In the genomic region with DNA sequence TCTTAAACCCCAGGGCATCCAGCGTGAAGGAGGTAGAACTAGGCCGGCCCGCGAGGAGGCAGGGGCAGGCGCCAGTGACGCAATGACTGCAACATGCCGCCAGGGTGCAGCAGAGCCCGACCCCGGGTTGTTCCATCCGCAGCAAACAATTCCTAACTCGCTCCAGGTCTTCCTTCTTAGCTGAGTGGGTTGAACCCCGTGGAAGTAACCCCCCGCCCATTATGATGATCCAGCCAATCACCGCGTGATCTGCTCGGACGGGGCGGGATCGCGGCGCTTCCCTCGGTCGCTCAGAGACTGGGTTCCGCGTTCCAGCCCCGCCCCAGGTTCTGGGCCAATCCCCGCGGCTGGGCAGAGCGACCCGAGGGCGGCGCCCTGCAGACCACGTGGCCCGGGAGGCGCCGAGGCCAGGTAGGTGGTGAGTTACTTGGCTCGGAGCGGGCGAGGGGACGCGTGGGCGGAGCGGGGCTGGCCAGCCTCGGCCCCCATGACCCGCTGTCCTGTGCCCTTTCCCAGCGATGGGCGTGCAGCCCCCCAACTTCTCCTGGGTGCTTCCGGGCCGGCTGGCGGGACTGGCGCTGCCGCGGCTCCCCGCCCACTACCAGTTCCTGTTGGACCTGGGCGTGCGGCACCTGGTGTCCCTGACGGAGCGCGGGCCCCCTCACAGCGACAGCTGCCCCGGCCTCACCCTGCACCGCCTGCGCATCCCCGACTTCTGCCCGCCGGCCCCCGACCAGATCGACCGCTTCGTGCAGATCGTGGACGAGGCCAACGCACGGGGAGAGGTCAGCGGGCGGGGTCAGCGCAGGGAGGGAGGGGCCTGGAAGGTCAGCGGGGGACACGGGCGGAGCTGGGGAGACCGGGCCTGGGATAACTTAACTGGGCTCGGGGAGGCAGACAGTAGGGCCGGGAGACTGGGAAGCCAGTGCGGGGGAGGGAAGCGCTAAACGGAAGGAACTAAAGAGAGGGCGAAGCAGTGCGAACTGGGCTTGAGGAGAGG, we compare ENCODE assay signal across 1 cellular context.
TF ChIP-seq lines count a peak whose summit lies in the region.

A gene (plus strand): TSS at position 380 of the 1,000 bp plus-strand sequence. CDS start 139 bp downstream, at position 519.

TF ChIP-seq in K562, 482 proteins besides CTCF, POLR2A, EP300 and RAD21 (continued from another document and continues in another):
- TF ChIP-seq SAP30 (IDR thresholded peaks at IDR 0.05; ENCODE audit: borderline replicate concordance, insufficient read depth, low read depth, low read length, poor library complexity, severe bottlenecking) (peak; percentile 94), ZNF354B (CRISPR knock-in tag; IDR thresholded peaks at IDR 0.05) (no peak), FOXJ3 (CRISPR knock-in tag; IDR thresholded peaks at IDR 0.05) (no peak), TCFL5 (CRISPR knock-in tag; conservative IDR thresholded peaks at IDR 0.05) (no peak), ZBTB8A (IDR thresholded peaks at IDR 0.05; ENCODE audit: partially characterized antibody) (no peak), MTF1 (CRISPR knock-in tag; IDR thresholded peaks at IDR 0.05; ENCODE audit: borderline replicate concordance) (no peak), RBM22 (IDR thresholded peaks at IDR 0.05; ENCODE audit: low read depth, low read length, poor library complexity, severe bottlenecking) (no peak), NFYB (IDR thresholded peaks at IDR 0.05; ENCODE audit: extremely low read depth, insufficient read length) (peak; percentile 51), ZNF785 (CRISPR knock-in tag; IDR thresholded peaks at IDR 0.05) (no peak), POLR2AphosphoS2 (IDR thresholded peaks at IDR 0.05; ENCODE audit: low read length) (no peak), SMAD3 (CRISPR knock-in tag; conservative IDR thresholded peaks at IDR 0.05) (0 out of 2 replicates have a peak, but pooled peaks have one; percentile 36), MAZ (CRISPR knock-in tag; conservative IDR thresholded peaks at IDR 0.05 in 1 of 2, IDR thresholded peaks at IDR 0.05 in 1 of 2) (peak; percentile 78 to 83; a peak in 1 of 4 replicates), TEAD4 (IDR thresholded peaks at IDR 0.05; ENCODE audit: low read length) (peak; percentile 8; the same call in 1 of the 2 replicates), TEAD4 (CRISPR knock-in tag; IDR thresholded peaks at IDR 0.05; ENCODE audit: borderline replicate concordance) (no peak), RBM14 (IDR thresholded peaks at IDR 0.05; ENCODE audit: borderline replicate concordance, insufficient read depth, low read depth, low read length) (no peak), HEY1 (CRISPR knock-in tag; IDR thresholded peaks at IDR 0.05; ENCODE audit: borderline replicate concordance) (no peak), U2AF1 (optimal IDR thresholded peaks at IDR 0.05; ENCODE audit: low read depth, low read length) (peak; percentile 38), ZNF766 (CRISPR knock-in tag; conservative IDR thresholded peaks at IDR 0.05) (0 out of 2 replicates have a peak, but pooled peaks have one; percentile 20), POLR2B (IDR thresholded peaks at IDR 0.05; ENCODE audit: low read depth, partially characterized antibody) (no peak), CCAR2 (IDR thresholded peaks at IDR 0.05; ENCODE audit: low read depth, low read length) (no peak), ZNF23 (CRISPR knock-in tag; IDR thresholded peaks at IDR 0.05) (no peak), PRPF4 (IDR thresholded peaks at IDR 0.05; ENCODE audit: insufficient read depth, low read depth, low read length, poor library complexity, severe bottlenecking) (no peak), L3MBTL2 (IDR thresholded peaks at IDR 0.05) (peak; percentile 99), CSDE1 (IDR thresholded peaks at IDR 0.05) (no peak), NCOR1 (IDR thresholded peaks at IDR 0.05) (no peak), IRF2 (CRISPR knock-in tag; IDR thresholded peaks at IDR 0.05) (no peak), PTBP1 (IDR thresholded peaks at IDR 0.05; ENCODE audit: low read depth, low read length) (no peak), POLR3G (IDR thresholded peaks at IDR 0.05; ENCODE audit: extremely low read depth, insufficient read length, insufficient replicate concordance) (no peak), STAT5A (IDR thresholded peaks at IDR 0.05; ENCODE audit: borderline replicate concordance, low read length) (no peak), SMARCA5 (IDR thresholded peaks at IDR 0.05) (no peak), GATAD2B (IDR thresholded peaks at IDR 0.05; ENCODE audit: borderline replicate concordance) (no peak; the same call in 1 of the 2 replicates), KLF1 (tag; IDR thresholded peaks at IDR 0.05) (peak; percentile 76), ZNF197 (CRISPR knock-in tag; IDR thresholded peaks at IDR 0.05; ENCODE audit: low read depth) (no peak), CCNT2 (IDR thresholded peaks at IDR 0.05; ENCODE audit: borderline replicate concordance, extremely low read depth, insufficient read length, low read depth, low read length) (no peak), ZNF175 (CRISPR knock-in tag; IDR thresholded peaks at IDR 0.05; ENCODE audit: low read depth) (0 out of 2 replicates have a peak, but pooled peaks have one; percentile 36), RBM25 (IDR thresholded peaks at IDR 0.05; ENCODE audit: low read depth, low read length, severe bottlenecking) (peak; percentile 57), HOXB6 (CRISPR knock-in tag; IDR thresholded peaks at IDR 0.05; ENCODE audit: borderline replicate concordance) (no peak), ESRRB (CRISPR knock-in tag; IDR thresholded peaks at IDR 0.05; ENCODE audit: borderline replicate concordance) (no peak), POU5F1 (IDR thresholded peaks at IDR 0.05; ENCODE audit: borderline replicate concordance, low read depth, low read length, partially characterized antibody) (no peak), ERF (CRISPR knock-in tag; IDR thresholded peaks at IDR 0.05) (peak; percentile 92)
- TF ChIP-seq, protein P1, sequence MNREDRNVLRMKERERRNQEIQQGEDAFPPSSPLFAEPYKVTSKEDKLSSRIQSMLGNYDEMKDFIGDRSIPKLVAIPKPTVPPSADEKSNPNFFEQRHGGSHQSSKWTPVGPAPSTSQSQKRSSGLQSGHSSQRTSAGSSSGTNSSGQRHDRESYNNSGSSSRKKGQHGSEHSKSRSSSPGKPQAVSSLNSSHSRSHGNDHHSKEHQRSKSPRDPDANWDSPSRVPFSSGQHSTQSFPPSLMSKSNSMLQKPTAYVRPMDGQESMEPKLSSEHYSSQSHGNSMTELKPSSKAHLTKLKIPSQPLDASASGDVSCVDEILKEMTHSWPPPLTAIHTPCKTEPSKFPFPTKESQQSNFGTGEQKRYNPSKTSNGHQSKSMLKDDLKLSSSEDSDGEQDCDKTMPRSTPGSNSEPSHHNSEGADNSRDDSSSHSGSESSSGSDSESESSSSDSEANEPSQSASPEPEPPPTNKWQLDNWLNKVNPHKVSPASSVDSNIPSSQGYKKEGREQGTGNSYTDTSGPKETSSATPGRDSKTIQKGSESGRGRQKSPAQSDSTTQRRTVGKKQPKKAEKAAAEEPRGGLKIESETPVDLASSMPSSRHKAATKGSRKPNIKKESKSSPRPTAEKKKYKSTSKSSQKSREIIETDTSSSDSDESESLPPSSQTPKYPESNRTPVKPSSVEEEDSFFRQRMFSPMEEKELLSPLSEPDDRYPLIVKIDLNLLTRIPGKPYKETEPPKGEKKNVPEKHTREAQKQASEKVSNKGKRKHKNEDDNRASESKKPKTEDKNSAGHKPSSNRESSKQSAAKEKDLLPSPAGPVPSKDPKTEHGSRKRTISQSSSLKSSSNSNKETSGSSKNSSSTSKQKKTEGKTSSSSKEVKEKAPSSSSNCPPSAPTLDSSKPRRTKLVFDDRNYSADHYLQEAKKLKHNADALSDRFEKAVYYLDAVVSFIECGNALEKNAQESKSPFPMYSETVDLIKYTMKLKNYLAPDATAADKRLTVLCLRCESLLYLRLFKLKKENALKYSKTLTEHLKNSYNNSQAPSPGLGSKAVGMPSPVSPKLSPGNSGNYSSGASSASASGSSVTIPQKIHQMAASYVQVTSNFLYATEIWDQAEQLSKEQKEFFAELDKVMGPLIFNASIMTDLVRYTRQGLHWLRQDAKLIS (CRISPR knock-in tag; IDR thresholded peaks at IDR 0.05): no peak; the same call in 1 of the 2 replicates
- TF ChIP-seq, protein P2, sequence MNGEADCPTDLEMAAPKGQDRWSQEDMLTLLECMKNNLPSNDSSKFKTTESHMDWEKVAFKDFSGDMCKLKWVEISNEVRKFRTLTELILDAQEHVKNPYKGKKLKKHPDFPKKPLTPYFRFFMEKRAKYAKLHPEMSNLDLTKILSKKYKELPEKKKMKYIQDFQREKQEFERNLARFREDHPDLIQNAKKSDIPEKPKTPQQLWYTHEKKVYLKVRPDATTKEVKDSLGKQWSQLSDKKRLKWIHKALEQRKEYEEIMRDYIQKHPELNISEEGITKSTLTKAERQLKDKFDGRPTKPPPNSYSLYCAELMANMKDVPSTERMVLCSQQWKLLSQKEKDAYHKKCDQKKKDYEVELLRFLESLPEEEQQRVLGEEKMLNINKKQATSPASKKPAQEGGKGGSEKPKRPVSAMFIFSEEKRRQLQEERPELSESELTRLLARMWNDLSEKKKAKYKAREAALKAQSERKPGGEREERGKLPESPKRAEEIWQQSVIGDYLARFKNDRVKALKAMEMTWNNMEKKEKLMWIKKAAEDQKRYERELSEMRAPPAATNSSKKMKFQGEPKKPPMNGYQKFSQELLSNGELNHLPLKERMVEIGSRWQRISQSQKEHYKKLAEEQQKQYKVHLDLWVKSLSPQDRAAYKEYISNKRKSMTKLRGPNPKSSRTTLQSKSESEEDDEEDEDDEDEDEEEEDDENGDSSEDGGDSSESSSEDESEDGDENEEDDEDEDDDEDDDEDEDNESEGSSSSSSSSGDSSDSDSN (IDR thresholded peaks at IDR 0.05; ENCODE audit: borderline replicate concordance in 1 of 2, low read depth in 2 of 2, low read length in 2 of 2): 0 out of 4 replicates have a peak, but pooled peaks of 1 of the 2 experiments have one; percentile 38
- TF ChIP-seq, protein P3, sequence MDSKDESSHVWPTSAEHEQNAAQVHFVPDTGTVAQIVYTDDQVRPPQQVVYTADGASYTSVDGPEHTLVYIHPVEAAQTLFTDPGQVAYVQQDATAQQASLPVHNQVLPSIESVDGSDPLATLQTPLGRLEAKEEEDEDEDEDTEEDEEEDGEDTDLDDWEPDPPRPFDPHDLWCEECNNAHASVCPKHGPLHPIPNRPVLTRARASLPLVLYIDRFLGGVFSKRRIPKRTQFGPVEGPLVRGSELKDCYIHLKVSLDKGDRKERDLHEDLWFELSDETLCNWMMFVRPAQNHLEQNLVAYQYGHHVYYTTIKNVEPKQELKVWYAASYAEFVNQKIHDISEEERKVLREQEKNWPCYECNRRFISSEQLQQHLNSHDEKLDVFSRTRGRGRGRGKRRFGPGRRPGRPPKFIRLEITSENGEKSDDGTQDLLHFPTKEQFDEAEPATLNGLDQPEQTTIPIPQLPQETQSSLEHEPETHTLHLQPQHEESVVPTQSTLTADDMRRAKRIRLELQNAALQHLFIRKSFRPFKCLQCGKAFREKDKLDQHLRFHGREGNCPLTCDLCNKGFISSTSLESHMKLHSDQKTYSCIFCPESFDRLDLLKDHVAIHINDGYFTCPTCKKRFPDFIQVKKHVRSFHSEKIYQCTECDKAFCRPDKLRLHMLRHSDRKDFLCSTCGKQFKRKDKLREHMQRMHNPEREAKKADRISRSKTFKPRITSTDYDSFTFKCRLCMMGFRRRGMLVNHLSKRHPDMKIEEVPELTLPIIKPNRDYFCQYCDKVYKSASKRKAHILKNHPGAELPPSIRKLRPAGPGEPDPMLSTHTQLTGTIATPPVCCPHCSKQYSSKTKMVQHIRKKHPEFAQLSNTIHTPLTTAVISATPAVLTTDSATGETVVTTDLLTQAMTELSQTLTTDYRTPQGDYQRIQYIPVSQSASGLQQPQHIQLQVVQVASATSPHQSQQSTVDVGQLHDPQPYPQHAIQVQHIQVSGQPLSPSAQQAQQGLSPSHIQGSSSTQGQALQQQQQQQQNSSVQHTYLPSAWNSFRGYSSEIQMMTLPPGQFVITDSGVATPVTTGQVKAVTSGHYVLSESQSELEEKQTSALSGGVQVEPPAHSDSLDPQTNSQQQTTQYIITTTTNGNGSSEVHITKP (IDR thresholded peaks at IDR 0.05; ENCODE audit: partially characterized antibody): peak; percentile 90
- TF ChIP-seq, protein P4, sequence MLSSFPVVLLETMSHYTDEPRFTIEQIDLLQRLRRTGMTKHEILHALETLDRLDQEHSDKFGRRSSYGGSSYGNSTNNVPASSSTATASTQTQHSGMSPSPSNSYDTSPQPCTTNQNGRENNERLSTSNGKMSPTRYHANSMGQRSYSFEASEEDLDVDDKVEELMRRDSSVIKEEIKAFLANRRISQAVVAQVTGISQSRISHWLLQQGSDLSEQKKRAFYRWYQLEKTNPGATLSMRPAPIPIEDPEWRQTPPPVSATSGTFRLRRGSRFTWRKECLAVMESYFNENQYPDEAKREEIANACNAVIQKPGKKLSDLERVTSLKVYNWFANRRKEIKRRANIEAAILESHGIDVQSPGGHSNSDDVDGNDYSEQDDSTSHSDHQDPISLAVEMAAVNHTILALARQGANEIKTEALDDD (IDR thresholded peaks at IDR 0.05): no peak
- TF ChIP-seq, protein P5, sequence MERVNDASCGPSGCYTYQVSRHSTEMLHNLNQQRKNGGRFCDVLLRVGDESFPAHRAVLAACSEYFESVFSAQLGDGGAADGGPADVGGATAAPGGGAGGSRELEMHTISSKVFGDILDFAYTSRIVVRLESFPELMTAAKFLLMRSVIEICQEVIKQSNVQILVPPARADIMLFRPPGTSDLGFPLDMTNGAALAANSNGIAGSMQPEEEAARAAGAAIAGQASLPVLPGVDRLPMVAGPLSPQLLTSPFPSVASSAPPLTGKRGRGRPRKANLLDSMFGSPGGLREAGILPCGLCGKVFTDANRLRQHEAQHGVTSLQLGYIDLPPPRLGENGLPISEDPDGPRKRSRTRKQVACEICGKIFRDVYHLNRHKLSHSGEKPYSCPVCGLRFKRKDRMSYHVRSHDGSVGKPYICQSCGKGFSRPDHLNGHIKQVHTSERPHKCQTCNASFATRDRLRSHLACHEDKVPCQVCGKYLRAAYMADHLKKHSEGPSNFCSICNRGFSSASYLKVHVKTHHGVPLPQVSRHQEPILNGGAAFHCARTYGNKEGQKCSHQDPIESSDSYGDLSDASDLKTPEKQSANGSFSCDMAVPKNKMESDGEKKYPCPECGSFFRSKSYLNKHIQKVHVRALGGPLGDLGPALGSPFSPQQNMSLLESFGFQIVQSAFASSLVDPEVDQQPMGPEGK (CRISPR knock-in tag; IDR thresholded peaks at IDR 0.05; ENCODE audit: borderline replicate concordance): no peak
- TF ChIP-seq, protein P6, sequence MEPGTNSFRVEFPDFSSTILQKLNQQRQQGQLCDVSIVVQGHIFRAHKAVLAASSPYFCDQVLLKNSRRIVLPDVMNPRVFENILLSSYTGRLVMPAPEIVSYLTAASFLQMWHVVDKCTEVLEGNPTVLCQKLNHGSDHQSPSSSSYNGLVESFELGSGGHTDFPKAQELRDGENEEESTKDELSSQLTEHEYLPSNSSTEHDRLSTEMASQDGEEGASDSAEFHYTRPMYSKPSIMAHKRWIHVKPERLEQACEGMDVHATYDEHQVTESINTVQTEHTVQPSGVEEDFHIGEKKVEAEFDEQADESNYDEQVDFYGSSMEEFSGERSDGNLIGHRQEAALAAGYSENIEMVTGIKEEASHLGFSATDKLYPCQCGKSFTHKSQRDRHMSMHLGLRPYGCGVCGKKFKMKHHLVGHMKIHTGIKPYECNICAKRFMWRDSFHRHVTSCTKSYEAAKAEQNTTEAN (CRISPR knock-in tag; IDR thresholded peaks at IDR 0.05): no peak
